1 cellular context compared by ENCODE assay signal in the genomic region with DNA sequence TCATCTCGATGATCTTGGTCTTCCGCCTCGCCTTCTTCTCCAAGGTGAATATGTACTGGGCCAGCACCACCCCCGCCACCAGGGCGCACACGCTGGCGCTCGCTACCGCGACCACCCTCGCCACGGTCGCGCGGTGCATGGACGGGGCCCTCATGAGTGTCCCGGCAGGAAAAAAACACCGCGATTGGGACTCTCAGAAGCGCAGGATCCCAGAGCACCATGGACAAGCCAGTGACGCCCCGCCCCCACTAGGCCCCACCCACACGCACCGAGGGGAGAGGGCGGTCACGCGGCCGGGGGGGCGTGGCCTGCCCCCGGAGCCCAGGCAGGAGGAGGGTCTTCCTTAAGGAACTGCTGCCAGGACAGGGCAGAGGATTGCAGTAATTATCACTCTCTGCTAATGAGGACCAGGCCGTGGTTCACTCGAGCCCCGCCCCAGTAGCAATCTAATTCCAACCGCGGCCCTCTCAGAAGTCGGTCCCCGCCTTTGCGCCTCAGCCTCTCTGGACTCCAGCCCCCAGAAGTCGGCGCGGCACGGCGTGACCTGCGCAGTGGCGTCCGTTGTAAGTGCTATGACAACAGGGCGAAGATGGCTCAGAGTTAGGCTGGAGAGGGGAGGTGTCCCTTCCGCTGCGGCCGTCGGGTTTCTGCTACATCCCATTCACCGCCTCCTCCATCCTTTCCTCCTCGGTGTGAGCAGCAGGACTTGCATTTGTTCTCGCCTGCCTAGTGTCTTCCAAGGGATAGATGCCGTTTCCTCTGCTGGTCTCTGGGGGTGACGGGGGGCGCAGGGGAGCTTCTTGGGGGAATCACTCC.
TF ChIP-seq lines count a peak whose summit lies in the region.

TSS of gene BBS9 (plus strand) at position 575 of the 816 bp plus-strand sequence. CDS start 16,689 bp downstream, outside the sequence.

TF ChIP-seq in K562, 482 proteins besides CTCF, POLR2A, EP300 and RAD21 (continued from another document and continues in another):
- 0 out of 2 replicates have a peak, but pooled peaks have one; percentile 6 for TF ChIP-seq MGA (IDR thresholded peaks at IDR 0.05)
- TF ChIP-seq KDM4B (IDR thresholded peaks at IDR 0.05; ENCODE audit: borderline replicate concordance in 2 of 2, low read depth in 1 of 2), result 0 out of 4 replicates have a peak, but pooled peaks of 1 of the 2 experiments have one; percentile 65
- no peak for TF ChIP-seq ZNF347 (CRISPR knock-in tag; IDR thresholded peaks at IDR 0.05; ENCODE audit: low read depth)
- no peak for TF ChIP-seq DMBX1 (CRISPR knock-in tag; IDR thresholded peaks at IDR 0.05; ENCODE audit: borderline replicate concordance)
- peak; percentile 80; the same call in 1 of the 2 replicates for TF ChIP-seq CTBP1 (IDR thresholded peaks at IDR 0.05; ENCODE audit: borderline replicate concordance)
- TF ChIP-seq RBM14 (IDR thresholded peaks at IDR 0.05; ENCODE audit: borderline replicate concordance, insufficient read depth, low read depth, low read length), result no peak
- TF ChIP-seq AFF4 (CRISPR knock-in tag; IDR thresholded peaks at IDR 0.05), result 0 out of 2 replicates have a peak, but pooled peaks have one; percentile 36
- TF ChIP-seq ZNF764 (CRISPR knock-in tag; IDR thresholded peaks at IDR 0.05; ENCODE audit: low read depth), result no peak
- TF ChIP-seq LEF1 (IDR thresholded peaks at IDR 0.05), result no peak
- peak in 1 of 2 experiments; percentile 69; a peak in 2 of 4 replicates for TF ChIP-seq RCOR1 (IDR thresholded peaks at IDR 0.05; ENCODE audit: borderline replicate concordance in 1 of 2, low read depth in 2 of 2, low read length in 2 of 2)
- no peak for TF ChIP-seq ARHGAP35 (IDR thresholded peaks at IDR 0.05; ENCODE audit: partially characterized antibody)
- no peak for TF ChIP-seq STAT5B (CRISPR knock-in tag; IDR thresholded peaks at IDR 0.05)
- TF ChIP-seq, protein P1, sequence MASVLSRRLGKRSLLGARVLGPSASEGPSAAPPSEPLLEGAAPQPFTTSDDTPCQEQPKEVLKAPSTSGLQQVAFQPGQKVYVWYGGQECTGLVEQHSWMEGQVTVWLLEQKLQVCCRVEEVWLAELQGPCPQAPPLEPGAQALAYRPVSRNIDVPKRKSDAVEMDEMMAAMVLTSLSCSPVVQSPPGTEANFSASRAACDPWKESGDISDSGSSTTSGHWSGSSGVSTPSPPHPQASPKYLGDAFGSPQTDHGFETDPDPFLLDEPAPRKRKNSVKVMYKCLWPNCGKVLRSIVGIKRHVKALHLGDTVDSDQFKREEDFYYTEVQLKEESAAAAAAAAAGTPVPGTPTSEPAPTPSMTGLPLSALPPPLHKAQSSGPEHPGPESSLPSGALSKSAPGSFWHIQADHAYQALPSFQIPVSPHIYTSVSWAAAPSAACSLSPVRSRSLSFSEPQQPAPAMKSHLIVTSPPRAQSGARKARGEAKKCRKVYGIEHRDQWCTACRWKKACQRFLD (CRISPR knock-in tag; IDR thresholded peaks at IDR 0.05), result no peak
- no peak for TF ChIP-seq PREB (CRISPR knock-in tag; IDR thresholded peaks at IDR 0.05)
- no peak for TF ChIP-seq CBX5 (IDR thresholded peaks at IDR 0.05; ENCODE audit: borderline replicate concordance, low read depth)
- 0 out of 2 replicates have a peak, but pooled peaks have one; percentile 25 for TF ChIP-seq GTF2F1 (IDR thresholded peaks at IDR 0.05; ENCODE audit: low read depth, low read length)
- no peak for TF ChIP-seq NELFE (IDR thresholded peaks at IDR 0.05; ENCODE audit: insufficient read depth, insufficient read length)
- peak; percentile 83 for TF ChIP-seq SUPT5H (IDR thresholded peaks at IDR 0.05)
- TF ChIP-seq, protein P2, sequence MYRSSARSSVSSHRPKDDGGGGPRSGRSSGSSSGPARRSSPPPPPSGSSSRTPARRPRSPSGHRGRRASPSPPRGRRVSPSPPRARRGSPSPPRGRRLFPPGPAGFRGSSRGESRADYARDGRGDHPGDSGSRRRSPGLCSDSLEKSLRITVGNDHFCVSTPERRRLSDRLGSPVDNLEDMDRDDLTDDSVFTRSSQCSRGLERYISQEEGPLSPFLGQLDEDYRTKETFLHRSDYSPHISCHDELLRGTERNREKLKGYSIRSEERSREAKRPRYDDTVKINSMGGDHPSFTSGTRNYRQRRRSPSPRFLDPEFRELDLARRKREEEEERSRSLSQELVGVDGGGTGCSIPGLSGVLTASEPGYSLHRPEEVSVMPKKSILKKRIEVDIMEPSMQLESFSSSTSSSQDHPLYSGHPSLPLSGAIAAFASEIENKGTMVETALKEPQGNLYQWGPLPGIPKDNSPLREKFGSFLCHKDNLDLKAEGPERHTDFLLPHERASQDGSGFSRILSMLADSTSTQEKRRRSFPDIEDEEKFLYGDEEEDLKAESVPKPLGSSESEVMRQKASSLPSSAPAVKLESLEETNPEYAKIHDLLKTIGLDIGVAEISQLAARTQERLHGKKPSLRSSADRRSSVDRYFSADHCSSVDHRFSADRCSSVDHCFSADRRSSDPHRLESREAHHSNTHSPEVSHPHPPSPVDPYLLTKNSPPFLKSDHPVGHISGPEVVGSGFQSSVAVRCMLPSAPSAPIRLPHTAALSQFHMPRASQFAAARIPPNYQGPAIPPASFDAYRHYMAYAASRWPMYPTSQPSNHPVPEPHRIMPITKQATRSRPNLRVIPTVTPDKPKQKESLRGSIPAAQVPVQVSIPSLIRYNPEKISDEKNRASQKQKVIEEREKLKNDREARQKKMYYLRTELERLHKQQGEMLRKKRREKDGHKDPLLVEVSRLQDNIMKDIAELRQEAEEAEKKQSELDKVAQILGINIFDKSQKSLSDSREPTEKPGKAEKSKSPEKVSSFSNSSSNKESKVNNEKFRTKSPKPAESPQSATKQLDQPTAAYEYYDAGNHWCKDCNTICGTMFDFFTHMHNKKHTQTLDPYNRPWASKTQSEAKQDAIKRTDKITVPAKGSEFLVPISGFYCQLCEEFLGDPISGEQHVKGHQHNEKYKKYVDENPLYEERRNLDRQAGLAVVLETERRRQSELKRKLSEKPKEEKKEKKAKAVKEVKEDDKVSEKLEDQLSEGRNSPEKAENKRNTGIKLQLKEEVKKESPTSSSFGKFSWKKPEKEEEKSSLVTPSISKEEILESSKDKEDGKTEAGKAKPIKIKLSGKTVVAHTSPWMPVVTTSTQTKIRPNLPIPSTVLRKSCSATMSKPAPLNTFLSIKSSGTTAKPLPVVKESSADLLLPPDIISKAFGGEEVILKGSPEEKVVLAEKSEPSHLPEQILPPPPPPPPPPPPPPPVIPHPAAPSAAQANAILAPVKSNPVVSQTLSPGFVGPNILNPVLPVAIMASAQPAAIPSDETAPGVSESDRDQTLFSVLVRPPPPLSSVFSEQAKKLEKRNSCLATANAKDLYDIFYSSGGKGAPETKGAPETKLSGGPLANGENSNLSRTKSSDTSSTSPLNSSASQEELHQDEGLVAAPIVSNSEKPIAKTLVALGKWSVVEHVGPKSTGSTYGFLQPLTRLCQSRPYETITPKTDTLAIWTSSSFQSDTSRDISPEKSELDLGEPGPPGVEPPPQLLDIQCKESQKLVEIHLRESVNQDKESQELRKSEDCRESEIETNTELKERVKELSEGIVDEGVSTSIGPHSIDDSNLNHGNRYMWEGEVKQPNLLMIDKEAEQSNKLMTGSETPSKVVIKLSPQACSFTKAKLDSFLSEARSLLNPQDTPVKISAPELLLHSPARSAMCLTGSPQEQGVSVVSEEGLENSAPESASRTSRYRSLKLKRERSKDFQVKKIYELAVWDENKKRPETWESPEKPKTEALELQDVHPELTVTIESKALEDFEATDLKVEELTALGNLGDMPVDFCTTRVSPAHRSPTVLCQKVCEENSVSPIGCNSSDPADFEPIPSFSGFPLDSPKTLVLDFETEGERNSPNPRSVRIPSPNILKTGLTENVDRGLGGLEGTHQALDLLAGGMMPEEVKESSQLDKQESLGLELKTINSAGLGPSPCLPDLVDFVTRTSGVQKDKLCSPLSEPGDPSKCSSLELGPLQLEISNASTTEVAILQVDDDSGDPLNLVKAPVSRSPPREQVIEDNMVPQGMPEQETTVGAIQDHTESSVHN (IDR thresholded peaks at IDR 0.05; ENCODE audit: borderline replicate concordance in 1 of 2, low read depth in 1 of 2), result no peak
